In the genomic region with DNA sequence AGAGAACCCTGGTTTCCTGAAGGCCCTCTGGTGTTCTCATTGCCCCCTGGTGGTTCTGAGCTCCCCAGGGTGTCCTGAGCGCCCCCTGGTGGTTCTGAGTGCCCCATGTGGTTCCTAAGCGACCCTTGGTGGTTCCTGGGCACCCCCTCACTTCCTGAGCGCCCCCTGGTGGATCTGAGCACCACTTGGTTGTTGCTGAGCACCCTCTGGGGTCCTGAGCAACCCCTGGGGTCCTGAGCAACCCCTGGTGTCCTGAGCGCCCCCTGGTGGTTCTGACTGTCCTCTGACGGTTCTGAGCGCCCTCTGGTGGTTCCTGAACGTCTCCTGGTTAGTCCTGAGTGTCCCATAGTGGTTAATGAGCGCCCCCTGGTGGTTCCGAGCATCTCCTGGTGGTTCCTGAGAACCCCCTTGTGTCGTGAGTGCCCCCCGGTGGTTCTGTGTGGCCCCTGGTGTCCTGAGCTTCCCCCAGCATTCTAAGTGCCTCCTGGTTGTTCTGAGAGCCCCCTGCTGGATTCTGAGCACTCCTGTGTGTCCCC, we compare ENCODE assay signal across 9 cellular contexts.
DNase-seq lines count a peak whose midpoint lies in the region; ATAC-seq and TF ChIP-seq lines count a peak whose summit lies in the region.
"Had no signal": no experiment of that assay in that cellular context is flagged by ENCODE, and none has a peak within 500 bp of the region (broad histone marks: within the 10 kb centered on the region; RNA-seq: fewer than 3 reads in every experiment).

No MANE protein-coding gene starts in this region.

- TF ChIP-seq POLR2A in GM18505 (IDR thresholded peaks at IDR 0.05; ENCODE audit: borderline replicate concordance, extremely low read depth, insufficient read depth, insufficient read length): no peak

- no peak for ATAC-seq in GM18867 (IDR thresholded peaks at IDR 0.05; ENCODE audit: unreplicated experiment)
- no peak for ATAC-seq in HG02798 (IDR thresholded peaks at IDR 0.05; ENCODE audit: poor library complexity, unreplicated experiment)
- ATAC-seq in GM18505 (IDR thresholded peaks at IDR 0.05; ENCODE audit: unreplicated experiment): no peak

- TF ChIP-seq CTCF in GM12875 (IDR thresholded peaks at IDR 0.05; ENCODE audit: borderline replicate concordance, insufficient read depth, low read depth, low read length) (peak; percentile 84), cardiac fibroblast (IDR thresholded peaks at IDR 0.05; ENCODE audit: low read depth, low read length) (peak; percentile 11)

- no peak overlapping the region for H3K4me3 ChIP-seq in GM12875 (ENCODE audit: low read depth, low read length)
- no peak overlapping the region for H3K4me3 ChIP-seq in cardiac fibroblast (replicated peaks in 1 of 2; ENCODE audit: low read depth in 2 of 2, low read length in 2 of 2)
- H3K4me3 ChIP-seq: lower lobe of right lung had no signal

- DNase-seq in NCI-H1694 treated with DMSO at 0.1 percent for 48 hours (lab: John Stamatoyannopoulos, UW) (peak; percentile 40), cardiac fibroblast (ENCODE audit: low read depth in 2 of 2) (peak in 1 of 2 donors; percentile 7), NCI-H446 treated with DMSO at 0.1 percent for 48 hours (lab: John Stamatoyannopoulos, UW) (no peak)
- DNase-seq in stimulated activated CD4-positive, alpha-beta T cell treated with anti-CD3 and anti-CD28 coated beads, Interleukin-2, amount 100 ng/mL, for 24 hours: peak; percentile 84 to 87
- DNase-seq: lower lobe of right lung had no signal
